ENCODE assay signal across 12 cellular contexts in the genomic region with DNA sequence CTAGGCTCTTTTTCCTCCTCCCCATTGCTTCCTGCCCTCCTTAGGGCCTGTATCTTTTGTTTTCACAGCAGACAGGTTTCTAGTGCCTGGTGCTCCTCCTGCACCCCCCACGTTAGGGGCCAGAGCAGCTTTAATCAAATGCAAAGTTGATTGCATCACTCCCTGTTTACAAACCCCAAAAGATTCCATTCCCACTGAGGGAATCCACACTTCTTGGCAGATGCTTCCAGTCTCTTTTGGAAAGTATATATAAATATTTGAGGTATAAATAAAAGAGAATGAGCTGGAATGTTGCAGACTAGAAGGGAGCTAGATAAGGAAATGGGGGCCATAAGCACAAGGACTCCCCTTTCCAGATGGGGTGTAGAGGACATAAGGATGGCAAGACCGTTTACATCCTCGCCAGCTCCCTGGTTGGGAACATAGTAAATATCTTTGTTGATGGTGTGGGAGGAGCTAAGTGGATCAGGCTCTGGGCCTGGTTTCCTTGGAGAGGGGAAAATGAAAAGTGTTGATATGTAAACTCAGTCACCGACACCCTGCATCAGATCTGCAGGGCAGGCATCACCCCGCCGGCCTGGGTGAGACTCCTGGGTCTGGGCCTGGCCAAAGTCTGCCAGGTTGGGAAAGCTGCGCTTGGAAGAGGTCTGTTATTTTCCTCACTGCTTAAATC. TPM values are rescaled to one million over a fixed set of nuclear protein-coding genes. Genes with fewer than 3 reads are reported as not detected.
DNase-seq lines count a peak whose midpoint lies in the region; ATAC-seq and TF ChIP-seq lines count a peak whose summit lies in the region.
"Had no signal": no experiment of that assay in that cellular context is flagged by ENCODE, and none has a peak within 500 bp of the region (broad histone marks: within the 10 kb centered on the region; RNA-seq: fewer than 3 reads in every experiment).

No MANE protein-coding gene starts in this region.

- no peaks in the 10 kb centered on the region for H3K9me3 Mint-ChIP-seq in endothelial cell (ENCODE audit: unreplicated experiment)

- H4K20me1 ChIP-seq in hepatocyte (ENCODE audit: insufficient read depth, poor library complexity, severe bottlenecking) = no peaks in the 10 kb centered on the region

- intact Hi-C loops in sciatic nerve (cut with DNase I) = no loop called here

- H3K27ac ChIP-seq in hepatocyte = peak overlapping the region; percentile 24
- H3K27ac ChIP-seq: colonic mucosa had no signal

- H2AFZ ChIP-seq in hepatocyte = no peak overlapping the region

- H3K4me2 ChIP-seq in hepatocyte = no peak overlapping the region

- H3K9me2 ChIP-seq in hepatocyte (replicated peaks; ENCODE audit: insufficient read depth) = no peaks in the 10 kb centered on the region

- peaks cover 6% of the 10 kb centered on the region for H3K36me3 Mint-ChIP-seq in endothelial cell (ENCODE audit: low read depth, unreplicated experiment)

- H3K4me1 ChIP-seq in adipocyte (ENCODE audit: control insufficient read depth, insufficient read depth, low read length) = peaks cover 20% of the 10 kb centered on the region
- peaks cover 14% of the 10 kb centered on the region for H3K4me1 ChIP-seq in hepatocyte (ENCODE audit: insufficient read depth)

- H3K9ac ChIP-seq in adipocyte (ENCODE audit: low read length) = peak overlapping the region; percentile 20

- H3K4me3 ChIP-seq in adipocyte (ENCODE audit: low read length) (no peak overlapping the region), hepatocyte (no peak overlapping the region)
- H3K4me3 ChIP-seq: colonic mucosa had no signal

- H3K27me3 Mint-ChIP-seq in endothelial cell (ENCODE audit: unreplicated experiment) = peaks cover 6% of the 10 kb centered on the region

- H3K9me3 ChIP-seq in adipocyte (ENCODE audit: control insufficient read depth, low read length) (no peaks in the 10 kb centered on the region), hepatocyte (ENCODE audit: low read depth) (no peaks in the 10 kb centered on the region)
- H3K9me3 ChIP-seq: colonic mucosa had no signal

- DNase-seq in GM03348 (ENCODE audit: low spot score) (peak; percentile 82), adipocyte (ENCODE audit: low read depth) (peak; percentile 72), hepatocyte (ENCODE audit: low spot score) (no peak), sciatic nerve (ENCODE audit: low spot score) (no peak), DMS79 treated with DMSO at 0.1 percent for 48 hours (lab: John Stamatoyannopoulos, UW) (no peak), endothelial cell (ENCODE audit: low spot score) (no peak), NCI-H2227 (lab: John Stamatoyannopoulos, UW; ENCODE audit: unreplicated experiment) (no peak)
- DNase-seq in activated naive CD4-positive, alpha-beta T cell (lab: John Stamatoyannopoulos, UW) = no peak
- DNase-seq: activated T-cell treated with anti-CD3 and anti-CD28 coated beads, Interleukin-2, amount 50 U/mL, for 48 hours; colonic mucosa; NCI-H2081 treated with DMSO at 0.1 percent for 48 hours had no signal

- H3K27me3 ChIP-seq in adipocyte (replicated peaks; ENCODE audit: control insufficient read depth, insufficient read depth, low read length) = peaks cover 24% of the 10 kb centered on the region
- H3K27me3 ChIP-seq in hepatocyte = no peaks in the 10 kb centered on the region
- H3K27me3 ChIP-seq: colonic mucosa had no signal

- TF ChIP-seq CTCF in hepatocyte (IDR thresholded peaks at IDR 0.05; ENCODE audit: poor library complexity) (no peak), endothelial cell (IDR thresholded peaks at IDR 0.05; ENCODE audit: unreplicated experiment) (no peak)

- WGBS in hepatocyte (ENCODE audit: low lambda C conversion rate, missing lambda C conversion rate) = 40% methylated on average over 7 of the region's 7 CpGs

- no peak overlapping the region for H3K27ac Mint-ChIP-seq in endothelial cell (ENCODE audit: unreplicated experiment)

- ATAC-seq in sciatic nerve = peak; percentile 29
- ATAC-seq: Panc1 had no signal

- peaks cover 6% of the 10 kb centered on the region for H3K4me1 Mint-ChIP-seq in endothelial cell (ENCODE audit: unreplicated experiment)

- no peaks in the 10 kb centered on the region for H3K79me2 ChIP-seq in hepatocyte

- H3K36me3 ChIP-seq in adipocyte (ENCODE audit: control insufficient read depth, insufficient read depth, low read length, severe bottlenecking) (no peaks in the 10 kb centered on the region), hepatocyte (replicated peaks; ENCODE audit: insufficient read depth, low read depth) (no peaks in the 10 kb centered on the region)
- H3K36me3 ChIP-seq: colonic mucosa had no signal

- H3K4me3 Mint-ChIP-seq in endothelial cell (ENCODE audit: unreplicated experiment) = no peak overlapping the region

RNA-seq across cellular contexts. Expression of gene RARRES2, which starts 6.2 kb away (rescaled TPM):
- total RNA-seq in hepatocyte (104 and 122 TPM in 2 replicates), sciatic nerve (261 TPM), endothelial cell (ENCODE audit: unreplicated experiment) (4.9 TPM)
- 164 and 187 TPM in 2 replicates for polyA plus RNA-seq in hepatocyte

RNA-seq across cellular contexts. Expression of gene ACTR3C, which starts 11.9 kb away (rescaled TPM):
- 17.7 and 18.6 TPM in 2 replicates for total RNA-seq in hepatocyte
- 7.8 and 11.9 TPM in 2 replicates for polyA plus RNA-seq in hepatocyte
- total RNA-seq in sciatic nerve = 3.3 TPM
- total RNA-seq in endothelial cell (ENCODE audit: unreplicated experiment) = 0.87 TPM

RNA-seq across cellular contexts. Expression of gene LRRC61, which starts 12.1 kb away (rescaled TPM):
- 23.4 and 24.0 TPM in 2 replicates for total RNA-seq in hepatocyte
- 35.4 and 38.7 TPM in 2 replicates for polyA plus RNA-seq in hepatocyte
- 5.8 TPM for total RNA-seq in sciatic nerve
- 5.1 TPM for total RNA-seq in endothelial cell (ENCODE audit: unreplicated experiment)

RNA-seq across cellular contexts. Expression of gene REPIN1, which starts 33.4 kb away (rescaled TPM):
- total RNA-seq in hepatocyte (75.5 and 79.1 TPM in 2 replicates), sciatic nerve (54.0 TPM), endothelial cell (ENCODE audit: unreplicated experiment) (138 TPM)
- 102 and 107 TPM in 2 replicates for polyA plus RNA-seq in hepatocyte

RNA-seq across cellular contexts. Expression of gene ZNF775, which starts 43.9 kb away (rescaled TPM):
- total RNA-seq in hepatocyte (5.2 and 8.3 TPM in 2 replicates), sciatic nerve (11.1 TPM), endothelial cell (ENCODE audit: unreplicated experiment) (12.1 TPM)
- polyA plus RNA-seq in hepatocyte = 6.2 and 10.6 TPM in 2 replicates

Comparison
In these comparisons a context has a peak if more than half of its experiments do, and no peak if none do; other contexts are left out.
1. DNase-seq: peak in GM03348 (single experiment) and adipocyte (single experiment); none in hepatocyte (single experiment), sciatic nerve (single experiment), DMS79 treated with DMSO at 0.1 percent for 48 hours (single experiment), endothelial cell (single experiment), activated naive CD4-positive, alpha-beta T cell (0 of 4) and NCI-H2227 (single experiment).
2. RNA of gene RARRES2, which starts 6.2 kb away (total RNA-seq): 261 TPM in sciatic nerve (single experiment) and 104 to 122 TPM in hepatocyte; 4.9 TPM in endothelial cell (single experiment); every median in the first group is over 10 times any median in the second.